In the genomic region with DNA sequence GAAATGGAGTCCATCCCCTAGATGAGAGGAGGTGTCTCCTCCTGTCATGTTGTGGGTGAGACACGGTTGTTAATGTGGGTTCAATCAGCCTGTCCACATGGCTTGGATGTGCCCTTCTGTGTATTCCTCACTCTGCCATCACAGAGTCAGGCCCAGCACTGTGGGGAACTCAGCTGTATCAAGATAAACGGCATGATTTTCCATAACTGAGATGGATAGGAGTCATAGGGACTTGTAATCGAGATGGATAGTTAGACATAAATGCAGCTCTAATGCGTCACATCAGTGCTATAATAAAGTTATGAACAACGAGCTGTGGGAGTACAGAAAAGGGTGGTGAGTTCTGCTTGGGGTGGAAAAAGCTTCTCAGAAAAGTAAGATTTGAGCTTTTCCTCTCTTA, we compare ENCODE assay signal across 2 cellular contexts.
TF ChIP-seq lines count a peak whose summit lies in the region.

No MANE protein-coding gene starts in this region.

TF ChIP-seq in SK-N-SH, 30 proteins besides CTCF, POLR2A, EP300 and RAD21 (continued from another document):
- TF ChIP-seq, protein P1, sequence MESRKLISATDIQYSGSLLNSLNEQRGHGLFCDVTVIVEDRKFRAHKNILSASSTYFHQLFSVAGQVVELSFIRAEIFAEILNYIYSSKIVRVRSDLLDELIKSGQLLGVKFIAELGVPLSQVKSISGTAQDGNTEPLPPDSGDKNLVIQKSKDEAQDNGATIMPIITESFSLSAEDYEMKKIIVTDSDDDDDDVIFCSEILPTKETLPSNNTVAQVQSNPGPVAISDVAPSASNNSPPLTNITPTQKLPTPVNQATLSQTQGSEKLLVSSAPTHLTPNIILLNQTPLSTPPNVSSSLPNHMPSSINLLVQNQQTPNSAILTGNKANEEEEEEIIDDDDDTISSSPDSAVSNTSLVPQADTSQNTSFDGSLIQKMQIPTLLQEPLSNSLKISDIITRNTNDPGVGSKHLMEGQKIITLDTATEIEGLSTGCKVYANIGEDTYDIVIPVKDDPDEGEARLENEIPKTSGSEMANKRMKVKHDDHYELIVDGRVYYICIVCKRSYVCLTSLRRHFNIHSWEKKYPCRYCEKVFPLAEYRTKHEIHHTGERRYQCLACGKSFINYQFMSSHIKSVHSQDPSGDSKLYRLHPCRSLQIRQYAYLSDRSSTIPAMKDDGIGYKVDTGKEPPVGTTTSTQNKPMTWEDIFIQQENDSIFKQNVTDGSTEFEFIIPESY (IDR thresholded peaks at IDR 0.05; ENCODE audit: borderline replicate concordance, low read depth), result no peak
- TF ChIP-seq MXI1 (IDR thresholded peaks at IDR 0.05; ENCODE audit: low read depth, low read length) (peak; percentile 36; the same call in 1 of the 2 replicates), FOSL2 (IDR thresholded peaks at IDR 0.05; ENCODE audit: borderline replicate concordance, low read depth) (no peak), GATA2 (CRISPR knock-in tag; IDR thresholded peaks at IDR 0.05) (peak; percentile 32; the same call in 1 of the 2 replicates), FOXM1 (IDR thresholded peaks at IDR 0.05; ENCODE audit: low read depth) (no peak), TEAD4 (IDR thresholded peaks at IDR 0.05; ENCODE audit: borderline replicate concordance, insufficient read depth) (no peak), FOXJ3 (CRISPR knock-in tag; IDR thresholded peaks at IDR 0.05) (peak; percentile 26; the same call in 1 of the 2 replicates), SMC3 (IDR thresholded peaks at IDR 0.05; ENCODE audit: low read depth, low read length) (no peak), RXRA (IDR thresholded peaks at IDR 0.05; ENCODE audit: borderline replicate concordance, low read depth) (no peak), NRF1 (IDR thresholded peaks at IDR 0.05; ENCODE audit: low read depth, low read length) (no peak), PBX3 (IDR thresholded peaks at IDR 0.05) (no peak), REST (IDR thresholded peaks at IDR 0.05; ENCODE audit: low read depth, low read length) (no peak)
- TF ChIP-seq, protein P2, sequence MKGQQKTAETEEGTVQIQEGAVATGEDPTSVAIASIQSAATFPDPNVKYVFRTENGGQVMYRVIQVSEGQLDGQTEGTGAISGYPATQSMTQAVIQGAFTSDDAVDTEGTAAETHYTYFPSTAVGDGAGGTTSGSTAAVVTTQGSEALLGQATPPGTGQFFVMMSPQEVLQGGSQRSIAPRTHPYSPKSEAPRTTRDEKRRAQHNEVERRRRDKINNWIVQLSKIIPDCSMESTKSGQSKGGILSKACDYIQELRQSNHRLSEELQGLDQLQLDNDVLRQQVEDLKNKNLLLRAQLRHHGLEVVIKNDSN (IDR thresholded peaks at IDR 0.05; ENCODE audit: borderline replicate concordance, low read depth), result no peak

TF ChIP-seq in SK-N-SH treated with all-trans-retinoic acid at 6 μM for 48 hours, 23 proteins besides CTCF, POLR2A, EP300 and RAD21 (continued from another document):
- TF ChIP-seq, protein P3, sequence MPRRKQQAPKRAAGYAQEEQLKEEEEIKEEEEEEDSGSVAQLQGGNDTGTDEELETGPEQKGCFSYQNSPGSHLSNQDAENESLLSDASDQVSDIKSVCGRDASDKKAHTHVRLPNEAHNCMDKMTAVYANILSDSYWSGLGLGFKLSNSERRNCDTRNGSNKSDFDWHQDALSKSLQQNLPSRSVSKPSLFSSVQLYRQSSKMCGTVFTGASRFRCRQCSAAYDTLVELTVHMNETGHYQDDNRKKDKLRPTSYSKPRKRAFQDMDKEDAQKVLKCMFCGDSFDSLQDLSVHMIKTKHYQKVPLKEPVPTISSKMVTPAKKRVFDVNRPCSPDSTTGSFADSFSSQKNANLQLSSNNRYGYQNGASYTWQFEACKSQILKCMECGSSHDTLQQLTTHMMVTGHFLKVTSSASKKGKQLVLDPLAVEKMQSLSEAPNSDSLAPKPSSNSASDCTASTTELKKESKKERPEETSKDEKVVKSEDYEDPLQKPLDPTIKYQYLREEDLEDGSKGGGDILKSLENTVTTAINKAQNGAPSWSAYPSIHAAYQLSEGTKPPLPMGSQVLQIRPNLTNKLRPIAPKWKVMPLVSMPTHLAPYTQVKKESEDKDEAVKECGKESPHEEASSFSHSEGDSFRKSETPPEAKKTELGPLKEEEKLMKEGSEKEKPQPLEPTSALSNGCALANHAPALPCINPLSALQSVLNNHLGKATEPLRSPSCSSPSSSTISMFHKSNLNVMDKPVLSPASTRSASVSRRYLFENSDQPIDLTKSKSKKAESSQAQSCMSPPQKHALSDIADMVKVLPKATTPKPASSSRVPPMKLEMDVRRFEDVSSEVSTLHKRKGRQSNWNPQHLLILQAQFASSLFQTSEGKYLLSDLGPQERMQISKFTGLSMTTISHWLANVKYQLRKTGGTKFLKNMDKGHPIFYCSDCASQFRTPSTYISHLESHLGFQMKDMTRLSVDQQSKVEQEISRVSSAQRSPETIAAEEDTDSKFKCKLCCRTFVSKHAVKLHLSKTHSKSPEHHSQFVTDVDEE (CRISPR knock-in tag; IDR thresholded peaks at IDR 0.05), result no peak
- TF ChIP-seq PPARA (CRISPR knock-in tag; IDR thresholded peaks at IDR 0.05; ENCODE audit: borderline replicate concordance) (no peak), SNAI2 (CRISPR knock-in tag; IDR thresholded peaks at IDR 0.05) (no peak), GLIS3 (CRISPR knock-in tag; IDR thresholded peaks at IDR 0.05) (no peak), ZNF70 (CRISPR knock-in tag; IDR thresholded peaks at IDR 0.05) (no peak), ARNTL (CRISPR knock-in tag; IDR thresholded peaks at IDR 0.05; ENCODE audit: borderline replicate concordance, low read depth) (no peak), ZC3H10 (CRISPR knock-in tag; IDR thresholded peaks at IDR 0.05) (no peak), RARB (CRISPR knock-in tag; IDR thresholded peaks at IDR 0.05) (no peak), ZNF8 (CRISPR knock-in tag; IDR thresholded peaks at IDR 0.05) (no peak), ESRRG (CRISPR knock-in tag; IDR thresholded peaks at IDR 0.05) (no peak), TOX (CRISPR knock-in tag; IDR thresholded peaks at IDR 0.05; ENCODE audit: borderline replicate concordance) (no peak), ZNF565 (CRISPR knock-in tag; conservative IDR thresholded peaks at IDR 0.05; ENCODE audit: low read depth) (no peak), BACH2 (CRISPR knock-in tag; IDR thresholded peaks at IDR 0.05; ENCODE audit: borderline replicate concordance) (no peak), POU6F1 (CRISPR knock-in tag; IDR thresholded peaks at IDR 0.05; ENCODE audit: borderline replicate concordance, low read depth) (no peak), ZFP30 (CRISPR knock-in tag; IDR thresholded peaks at IDR 0.05) (no peak)
- TF ChIP-seq, protein P4, sequence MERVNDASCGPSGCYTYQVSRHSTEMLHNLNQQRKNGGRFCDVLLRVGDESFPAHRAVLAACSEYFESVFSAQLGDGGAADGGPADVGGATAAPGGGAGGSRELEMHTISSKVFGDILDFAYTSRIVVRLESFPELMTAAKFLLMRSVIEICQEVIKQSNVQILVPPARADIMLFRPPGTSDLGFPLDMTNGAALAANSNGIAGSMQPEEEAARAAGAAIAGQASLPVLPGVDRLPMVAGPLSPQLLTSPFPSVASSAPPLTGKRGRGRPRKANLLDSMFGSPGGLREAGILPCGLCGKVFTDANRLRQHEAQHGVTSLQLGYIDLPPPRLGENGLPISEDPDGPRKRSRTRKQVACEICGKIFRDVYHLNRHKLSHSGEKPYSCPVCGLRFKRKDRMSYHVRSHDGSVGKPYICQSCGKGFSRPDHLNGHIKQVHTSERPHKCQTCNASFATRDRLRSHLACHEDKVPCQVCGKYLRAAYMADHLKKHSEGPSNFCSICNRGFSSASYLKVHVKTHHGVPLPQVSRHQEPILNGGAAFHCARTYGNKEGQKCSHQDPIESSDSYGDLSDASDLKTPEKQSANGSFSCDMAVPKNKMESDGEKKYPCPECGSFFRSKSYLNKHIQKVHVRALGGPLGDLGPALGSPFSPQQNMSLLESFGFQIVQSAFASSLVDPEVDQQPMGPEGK (CRISPR knock-in tag; IDR thresholded peaks at IDR 0.05; ENCODE audit: borderline replicate concordance), result no peak
